Comparison of ENCODE assay signal across 9 cellular contexts in genomic region chr6:47308223-47308567, GRCh38. TPM values are rescaled to one million over a fixed set of nuclear protein-coding genes. Genes with fewer than 3 reads are reported as not detected.
DNase-seq lines count a peak whose midpoint lies in the region; ATAC-seq and TF ChIP-seq lines count a peak whose summit lies in the region.
"Had no signal": no experiment of that assay in that cellular context is flagged by ENCODE, and none has a peak within 500 bp of the region (broad histone marks: within the 10 kb centered on the region; RNA-seq: fewer than 3 reads in every experiment).

No MANE protein-coding gene starts in this region.

- intact Hi-C loops in thyroid gland (cut with DNase I) = loop anchor here (2.0 kb wide), 1 partner anchor 209 kb away; no protein-coding TSS in a partner anchor

- peaks cover 0 to 13% (median 0%) of the 10 kb centered on the region in 11 experiments; a peak in 8 of 22 replicates for H3K9me3 ChIP-seq in BLaER1 treated with 17β-estradiol and CSF1 and Interleukin-3, amounts not matched to agents 10 nM and 100 nM (replicated peaks in 1 of 11)
- no peaks in the 10 kb centered on the region for H3K9me3 ChIP-seq in thyroid gland
- H3K9me3 ChIP-seq: SJSA1 had no signal

- TF ChIP-seq CTCF in thyroid gland (IDR thresholded peaks at IDR 0.05) = no peak

- no peaks in the 10 kb centered on the region for H3K9me3 Mint-ChIP-seq in effector memory CD8-positive, alpha-beta T cell
- H3K9me3 Mint-ChIP-seq in natural killer cell treated with Interleukin-12 subunit alpha and Interleukin-12 subunit beta and Interleukin-15 and Interleukin-18, amount 100 ng/mL, for 72 hours = no peaks in the 10 kb centered on the region

- H3K9ac ChIP-seq in BLaER1 treated with 17β-estradiol and CSF1 and Interleukin-3, amounts not matched to agents 10 nM and 100 nM = peak overlapping the region; percentile 74 to 94 (median 84); a peak in 20 of 22 replicates

- no peaks in the 10 kb centered on the region for H3K36me3 Mint-ChIP-seq in effector memory CD8-positive, alpha-beta T cell (ENCODE audit: insufficient read depth)
- H3K36me3 Mint-ChIP-seq in natural killer cell treated with Interleukin-12 subunit alpha and Interleukin-12 subunit beta and Interleukin-15 and Interleukin-18, amount 100 ng/mL, for 72 hours = no peaks in the 10 kb centered on the region

- peaks cover 0 to 16% (median 0%) of the 10 kb centered on the region in 11 experiments; a peak in 5 of 22 replicates for H3K27me3 ChIP-seq in BLaER1 treated with 17β-estradiol and CSF1 and Interleukin-3, amounts not matched to agents 10 nM and 100 nM
- no peaks in the 10 kb centered on the region for H3K27me3 ChIP-seq in thyroid gland

- DNase-seq in NAMALWA (ENCODE audit: low spot score) (peak; percentile 32), NCI-H524 treated with DMSO at 0.1 percent for 48 hours (lab: John Stamatoyannopoulos, UW) (no peak), NCI-H446 (lab: John Stamatoyannopoulos, UW) (no peak), thyroid gland (no peak), medulla oblongata (ENCODE audit: extremely low spot score) (no peak)
- no peak for DNase-seq in effector memory CD8-positive, alpha-beta T cell
- no peak for DNase-seq in natural killer cell treated with Interleukin-12 subunit alpha and Interleukin-12 subunit beta and Interleukin-15 and Interleukin-18, amount 100 ng/mL, for 72 hours (ENCODE audit: low spot score)

- H3K36me3 ChIP-seq in BLaER1 treated with 17β-estradiol and CSF1 and Interleukin-3, amounts not matched to agents 10 nM and 100 nM = peaks cover 0 to 14% (median 4%) of the 10 kb centered on the region in 11 experiments; a peak in 9 of 22 replicates
- no peaks in the 10 kb centered on the region for H3K36me3 ChIP-seq in thyroid gland
- H3K36me3 ChIP-seq: SJSA1 had no signal

- H3K4me3 ChIP-seq in BLaER1 treated with 17β-estradiol and CSF1 and Interleukin-3, amounts not matched to agents 10 nM and 100 nM = peak overlapping the region; percentile 72 to 95 (median 88)
- H3K4me3 ChIP-seq in thyroid gland (replicated peaks in 1 of 3) = peak overlapping the region in 1 of 3 donors; percentile 64

- WGBS in thyroid gland, 2 donors = 43 to 55% methylated on average over 3 of the region's 3 CpGs

- H4K20me1 ChIP-seq in BLaER1 treated with 17β-estradiol and CSF1 and Interleukin-3, amounts not matched to agents 10 nM and 100 nM = peaks cover 0 to 61% (median 24%) of the 10 kb centered on the region in 11 experiments; a peak in 9 of 22 replicates

- H3K27ac ChIP-seq in BLaER1 treated with 17β-estradiol and CSF1 and Interleukin-3, amounts not matched to agents 10 nM and 100 nM = peak overlapping the region in 7 of 11 experiments; percentile 78 to 91 (median 87); a peak in 15 of 22 replicates
- no peak overlapping the region for H3K27ac ChIP-seq in thyroid gland
- H3K27ac ChIP-seq: SJSA1 had no signal

- ATAC-seq in effector memory CD8-positive, alpha-beta T cell (replicated peaks) = no peak
- no peak for ATAC-seq in natural killer cell treated with Interleukin-12 subunit alpha and Interleukin-12 subunit beta and Interleukin-15 and Interleukin-18, amount 100 ng/mL, for 72 hours

- H3K4me3 Mint-ChIP-seq in effector memory CD8-positive, alpha-beta T cell = peak overlapping the region; percentile 60 to 66
- peak overlapping the region; percentile 25 for H3K4me3 Mint-ChIP-seq in natural killer cell treated with Interleukin-12 subunit alpha and Interleukin-12 subunit beta and Interleukin-15 and Interleukin-18, amount 100 ng/mL, for 72 hours

- H3K4me1 ChIP-seq in BLaER1 treated with 17β-estradiol and CSF1 and Interleukin-3, amounts not matched to agents 10 nM and 100 nM = peaks cover 10 to 31% (median 20%) of the 10 kb centered on the region in 10 experiments; a peak in 19 of 20 replicates
- peaks cover 3 to 4% of the 10 kb centered on the region in 2 donors for H3K4me1 ChIP-seq in thyroid gland

- peak overlapping the region; percentile 75 to 99 (median 93) for H3K4me2 ChIP-seq in BLaER1 treated with 17β-estradiol and CSF1 and Interleukin-3, amounts not matched to agents 10 nM and 100 nM

- peaks cover 1 to 8% of the 10 kb centered on the region in 2 donors for H3K4me1 Mint-ChIP-seq in effector memory CD8-positive, alpha-beta T cell (ENCODE audit: low read depth in 2 of 2)
- peaks cover 0 to 3% of the 10 kb centered on the region in 2 donors for H3K4me1 Mint-ChIP-seq in natural killer cell treated with Interleukin-12 subunit alpha and Interleukin-12 subunit beta and Interleukin-15 and Interleukin-18, amount 100 ng/mL, for 72 hours (ENCODE audit: low read depth in 2 of 2)

- no peak for TF ChIP-seq POLR2A in thyroid gland (IDR thresholded peaks at IDR 0.05)

- no peak overlapping the region for H3K27ac Mint-ChIP-seq in effector memory CD8-positive, alpha-beta T cell
- H3K27ac Mint-ChIP-seq in natural killer cell treated with Interleukin-12 subunit alpha and Interleukin-12 subunit beta and Interleukin-15 and Interleukin-18, amount 100 ng/mL, for 72 hours = no peak overlapping the region

- H3K27me3 Mint-ChIP-seq in effector memory CD8-positive, alpha-beta T cell = peaks cover 58 to 88% of the 10 kb centered on the region in 2 donors
- H3K27me3 Mint-ChIP-seq in natural killer cell treated with Interleukin-12 subunit alpha and Interleukin-12 subunit beta and Interleukin-15 and Interleukin-18, amount 100 ng/mL, for 72 hours = peaks cover 18 to 38% of the 10 kb centered on the region in 2 donors

RNA-seq across cellular contexts. Expression of gene TNFRSF21, which starts 1.5 kb away (rescaled TPM):
- under 1 TPM; 0.07 to 0.31 TPM for total RNA-seq in natural killer cell treated with Interleukin-12 subunit alpha and Interleukin-12 subunit beta and Interleukin-15 and Interleukin-18, amount 100 ng/mL, for 72 hours
- total RNA-seq in thyroid gland = 10 to 100 TPM in 1 of 4 donors, 1 to 10 TPM in 3; 5.7 to 13.6 (median 7.0) TPM

Comparison
In these comparisons a context has a peak if more than half of its experiments do, and no peak if none do; other contexts are left out.
1. H3K27ac ChIP-seq: peak in BLaER1 treated with 17β-estradiol and CSF1 and Interleukin-3, amounts not matched to agents 10 nM and 100 nM (7 of 11); none in thyroid gland (0 of 3).
2. RNA of gene TNFRSF21, which starts 1.5 kb away (total RNA-seq): 5.7 to 13.6 TPM in thyroid gland; 0.07 to 0.31 TPM in natural killer cell treated with Interleukin-12 subunit alpha and Interleukin-12 subunit beta and Interleukin-15 and Interleukin-18, amount 100 ng/mL, for 72 hours; every median in the first group is over 4 times any median in the second.